ENCODE assay signal across 1 cellular context in the genomic region with DNA sequence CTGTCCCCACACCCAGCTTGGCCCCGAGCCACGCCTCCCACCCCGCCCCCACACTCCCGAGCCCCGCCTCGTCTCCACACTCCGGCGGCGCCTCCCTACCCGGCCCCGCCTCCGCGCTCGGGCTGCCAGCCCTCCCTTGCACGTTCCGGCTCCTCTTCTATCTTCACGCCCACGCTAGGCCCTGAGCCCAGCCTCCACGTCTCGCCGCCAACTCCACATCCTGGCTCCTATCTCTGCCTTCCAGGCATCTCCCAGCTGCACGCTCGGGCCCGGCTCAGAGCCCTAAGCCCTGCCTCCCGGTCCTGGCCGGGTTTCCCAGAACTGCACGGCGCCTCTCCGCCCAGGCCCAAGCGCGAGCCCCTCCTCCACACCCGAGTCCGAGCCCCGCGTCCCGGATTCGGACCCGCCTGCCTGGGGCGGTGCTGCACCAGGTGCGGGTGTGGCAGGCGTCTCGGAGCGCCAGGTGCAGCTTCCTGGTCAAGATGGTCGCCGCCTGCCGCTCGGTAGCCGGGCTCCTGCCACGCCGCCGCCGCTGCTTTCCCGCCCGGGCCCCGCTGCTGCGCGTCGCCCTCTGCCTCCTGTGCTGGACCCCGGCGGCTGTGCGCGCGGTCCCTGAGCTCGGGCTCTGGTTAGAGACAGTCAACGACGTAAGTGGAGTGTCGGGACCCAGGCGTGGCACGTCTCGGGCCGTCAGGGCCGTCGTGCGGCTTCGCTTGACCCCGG.
TF ChIP-seq lines count a peak whose summit lies in the region.

A gene with protein sequence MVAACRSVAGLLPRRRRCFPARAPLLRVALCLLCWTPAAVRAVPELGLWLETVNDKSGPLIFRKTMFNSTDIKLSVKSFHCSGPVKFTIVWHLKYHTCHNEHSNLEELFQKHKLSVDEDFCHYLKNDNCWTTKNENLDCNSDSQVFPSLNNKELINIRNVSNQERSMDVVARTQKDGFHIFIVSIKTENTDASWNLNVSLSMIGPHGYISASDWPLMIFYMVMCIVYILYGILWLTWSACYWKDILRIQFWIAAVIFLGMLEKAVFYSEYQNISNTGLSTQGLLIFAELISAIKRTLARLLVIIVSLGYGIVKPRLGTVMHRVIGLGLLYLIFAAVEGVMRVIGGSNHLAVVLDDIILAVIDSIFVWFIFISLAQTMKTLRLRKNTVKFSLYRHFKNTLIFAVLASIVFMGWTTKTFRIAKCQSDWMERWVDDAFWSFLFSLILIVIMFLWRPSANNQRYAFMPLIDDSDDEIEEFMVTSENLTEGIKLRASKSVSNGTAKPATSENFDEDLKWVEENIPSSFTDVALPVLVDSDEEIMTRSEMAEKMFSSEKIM (plus strand): TSS at position 160 of the 723 bp plus-strand sequence. CDS start 323 bp downstream, at position 483.

TF ChIP-seq in HepG2, 621 proteins besides CTCF, POLR2A, EP300 and RAD21 (continued from another document and continues in another):
- TF ChIP-seq ZNF33B (CRISPR knock-in tag; IDR thresholded peaks at IDR 0.05): peak; percentile 73; the same call in 1 of the 2 replicates
- TF ChIP-seq TCF7 (IDR thresholded peaks at IDR 0.05; ENCODE audit: low read depth): no peak
- TF ChIP-seq ZNF383 (CRISPR knock-in tag; IDR thresholded peaks at IDR 0.05; ENCODE audit: borderline replicate concordance): no peak
- TF ChIP-seq, protein P1, sequence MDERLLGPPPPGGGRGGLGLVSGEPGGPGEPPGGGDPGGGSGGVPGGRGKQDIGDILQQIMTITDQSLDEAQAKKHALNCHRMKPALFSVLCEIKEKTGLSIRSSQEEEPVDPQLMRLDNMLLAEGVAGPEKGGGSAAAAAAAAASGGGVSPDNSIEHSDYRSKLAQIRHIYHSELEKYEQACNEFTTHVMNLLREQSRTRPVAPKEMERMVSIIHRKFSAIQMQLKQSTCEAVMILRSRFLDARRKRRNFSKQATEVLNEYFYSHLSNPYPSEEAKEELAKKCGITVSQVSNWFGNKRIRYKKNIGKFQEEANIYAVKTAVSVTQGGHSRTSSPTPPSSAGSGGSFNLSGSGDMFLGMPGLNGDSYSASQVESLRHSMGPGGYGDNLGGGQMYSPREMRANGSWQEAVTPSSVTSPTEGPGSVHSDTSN (CRISPR knock-in tag; IDR thresholded peaks at IDR 0.05): 0 out of 2 replicates have a peak, but pooled peaks have one; percentile 15
- TF ChIP-seq ZKSCAN5 (CRISPR knock-in tag; IDR thresholded peaks at IDR 0.05): no peak; the same call in 1 of the 2 replicates
- TF ChIP-seq CBFB (CRISPR knock-in tag; IDR thresholded peaks at IDR 0.05): 0 out of 2 replicates have a peak, but pooled peaks have one; percentile 22
- TF ChIP-seq SKI (IDR thresholded peaks at IDR 0.05; ENCODE audit: partially characterized antibody): no peak
- TF ChIP-seq GABPA (IDR thresholded peaks at IDR 0.05; ENCODE audit: low read depth, low read length): no peak
- TF ChIP-seq GABPA (CRISPR knock-in tag; IDR thresholded peaks at IDR 0.05; ENCODE audit: low read depth): 0 out of 2 replicates have a peak, but pooled peaks have one; percentile 31
- no peak for TF ChIP-seq PAX8 (CRISPR knock-in tag; IDR thresholded peaks at IDR 0.05; ENCODE audit: borderline replicate concordance)
- no peak for TF ChIP-seq ZNF670 (CRISPR knock-in tag; IDR thresholded peaks at IDR 0.05; ENCODE audit: borderline replicate concordance)
- no peak for TF ChIP-seq SIX4 (CRISPR knock-in tag; IDR thresholded peaks at IDR 0.05)
- peak; percentile 67; the same call in 1 of the 2 replicates for TF ChIP-seq XBP1 (CRISPR knock-in tag; IDR thresholded peaks at IDR 0.05)
- TF ChIP-seq ATF1 (CRISPR knock-in tag; IDR thresholded peaks at IDR 0.05): no peak
- TF ChIP-seq KDM5B (CRISPR knock-in tag; IDR thresholded peaks at IDR 0.05; ENCODE audit: borderline replicate concordance): peak; percentile 95; the same call in 1 of the 2 replicates
- TF ChIP-seq, protein P2, sequence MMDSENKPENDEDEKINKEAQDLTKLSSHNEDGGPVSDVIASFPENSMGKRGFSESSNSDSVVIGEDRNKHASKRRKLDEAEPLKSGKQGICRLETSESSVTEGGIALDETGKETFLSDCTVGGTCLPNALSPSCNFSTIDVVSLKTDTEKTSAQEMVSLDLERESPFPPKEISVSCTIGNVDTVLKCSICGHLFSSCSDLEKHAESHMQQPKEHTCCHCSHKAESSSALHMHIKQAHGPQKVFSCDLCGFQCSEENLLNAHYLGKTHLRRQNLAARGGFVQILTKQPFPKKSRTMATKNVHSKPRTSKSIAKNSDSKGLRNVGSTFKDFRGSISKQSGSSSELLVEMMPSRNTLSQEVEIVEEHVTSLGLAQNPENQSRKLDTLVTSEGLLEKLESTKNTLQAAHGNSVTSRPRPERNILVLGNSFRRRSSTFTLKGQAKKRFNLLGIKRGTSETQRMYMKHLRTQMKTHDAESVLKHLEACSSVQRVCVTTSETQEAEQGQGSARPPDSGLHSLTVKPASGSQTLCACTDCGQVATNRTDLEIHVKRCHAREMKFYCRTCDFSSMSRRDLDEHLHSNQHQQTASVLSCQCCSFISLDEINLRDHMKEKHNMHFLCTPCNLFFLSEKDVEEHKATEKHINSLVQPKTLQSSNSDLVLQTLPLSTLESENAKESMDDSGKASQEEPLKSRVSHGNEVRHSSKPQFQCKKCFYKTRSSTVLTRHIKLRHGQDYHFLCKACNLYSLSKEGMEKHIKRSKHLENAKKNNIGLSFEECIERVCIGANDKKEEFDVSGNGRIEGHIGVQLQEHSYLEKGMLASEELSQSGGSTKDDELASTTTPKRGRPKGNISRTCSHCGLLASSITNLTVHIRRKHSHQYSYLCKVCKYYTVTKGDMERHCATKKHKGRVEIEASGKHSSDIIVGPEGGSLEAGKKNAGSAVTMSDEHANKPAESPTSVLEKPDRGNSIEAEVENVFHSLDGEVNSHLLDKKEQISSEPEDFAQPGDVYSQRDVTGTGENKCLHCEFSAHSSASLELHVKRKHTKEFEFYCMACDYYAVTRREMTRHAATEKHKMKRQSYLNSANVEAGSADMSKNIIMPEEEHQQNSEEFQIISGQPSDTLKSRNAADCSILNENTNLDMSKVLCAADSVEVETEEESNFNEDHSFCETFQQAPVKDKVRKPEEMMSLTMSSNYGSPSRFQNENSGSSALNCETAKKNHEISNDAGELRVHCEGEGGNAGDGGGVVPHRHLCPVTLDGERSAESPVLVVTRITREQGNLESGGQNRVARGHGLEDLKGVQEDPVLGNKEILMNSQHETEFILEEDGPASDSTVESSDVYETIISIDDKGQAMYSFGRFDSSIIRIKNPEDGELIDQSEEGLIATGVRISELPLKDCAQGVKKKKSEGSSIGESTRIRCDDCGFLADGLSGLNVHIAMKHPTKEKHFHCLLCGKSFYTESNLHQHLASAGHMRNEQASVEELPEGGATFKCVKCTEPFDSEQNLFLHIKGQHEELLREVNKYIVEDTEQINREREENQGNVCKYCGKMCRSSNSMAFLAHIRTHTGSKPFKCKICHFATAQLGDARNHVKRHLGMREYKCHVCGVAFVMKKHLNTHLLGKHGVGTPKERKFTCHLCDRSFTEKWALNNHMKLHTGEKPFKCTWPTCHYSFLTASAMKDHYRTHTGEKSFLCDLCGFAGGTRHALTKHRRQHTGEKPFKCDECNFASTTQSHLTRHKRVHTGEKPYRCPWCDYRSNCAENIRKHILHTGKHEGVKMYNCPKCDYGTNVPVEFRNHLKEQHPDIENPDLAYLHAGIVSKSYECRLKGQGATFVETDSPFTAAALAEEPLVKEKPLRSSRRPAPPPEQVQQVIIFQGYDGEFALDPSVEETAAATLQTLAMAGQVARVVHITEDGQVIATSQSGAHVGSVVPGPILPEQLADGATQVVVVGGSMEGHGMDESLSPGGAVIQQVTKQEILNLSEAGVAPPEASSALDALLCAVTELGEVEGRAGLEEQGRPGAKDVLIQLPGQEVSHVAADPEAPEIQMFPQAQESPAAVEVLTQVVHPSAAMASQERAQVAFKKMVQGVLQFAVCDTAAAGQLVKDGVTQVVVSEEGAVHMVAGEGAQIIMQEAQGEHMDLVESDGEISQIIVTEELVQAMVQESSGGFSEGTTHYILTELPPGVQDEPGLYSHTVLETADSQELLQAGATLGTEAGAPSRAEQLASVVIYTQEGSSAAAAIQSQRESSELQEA (CRISPR knock-in tag; IDR thresholded peaks at IDR 0.05; ENCODE audit: not compliant biosample characterization): peak; percentile 99
- no peak for TF ChIP-seq NR2F1 (CRISPR knock-in tag; IDR thresholded peaks at IDR 0.05)
- TF ChIP-seq NFIC (IDR thresholded peaks at IDR 0.05; ENCODE audit: low read length): no peak
- TF ChIP-seq, protein P3, sequence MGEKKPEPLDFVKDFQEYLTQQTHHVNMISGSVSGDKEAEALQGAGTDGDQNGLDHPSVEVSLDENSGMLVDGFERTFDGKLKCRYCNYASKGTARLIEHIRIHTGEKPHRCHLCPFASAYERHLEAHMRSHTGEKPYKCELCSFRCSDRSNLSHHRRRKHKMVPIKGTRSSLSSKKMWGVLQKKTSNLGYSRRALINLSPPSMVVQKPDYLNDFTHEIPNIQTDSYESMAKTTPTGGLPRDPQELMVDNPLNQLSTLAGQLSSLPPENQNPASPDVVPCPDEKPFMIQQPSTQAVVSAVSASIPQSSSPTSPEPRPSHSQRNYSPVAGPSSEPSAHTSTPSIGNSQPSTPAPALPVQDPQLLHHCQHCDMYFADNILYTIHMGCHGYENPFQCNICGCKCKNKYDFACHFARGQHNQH (CRISPR knock-in tag; IDR thresholded peaks at IDR 0.05): no peak; the same call in 1 of the 2 replicates
- TF ChIP-seq, protein P4, sequence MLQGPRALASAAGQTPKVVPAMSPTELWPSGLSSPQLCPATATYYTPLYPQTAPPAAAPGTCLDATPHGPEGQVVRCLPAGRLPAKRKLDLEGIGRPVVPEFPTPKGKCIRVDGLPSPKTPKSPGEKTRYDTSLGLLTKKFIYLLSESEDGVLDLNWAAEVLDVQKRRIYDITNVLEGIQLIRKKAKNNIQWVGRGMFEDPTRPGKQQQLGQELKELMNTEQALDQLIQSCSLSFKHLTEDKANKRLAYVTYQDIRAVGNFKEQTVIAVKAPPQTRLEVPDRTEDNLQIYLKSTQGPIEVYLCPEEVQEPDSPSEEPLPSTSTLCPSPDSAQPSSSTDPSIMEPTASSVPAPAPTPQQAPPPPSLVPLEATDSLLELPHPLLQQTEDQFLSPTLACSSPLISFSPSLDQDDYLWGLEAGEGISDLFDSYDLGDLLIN (CRISPR knock-in tag; IDR thresholded peaks at IDR 0.05; ENCODE audit: borderline replicate concordance): peak; percentile 62
- TF ChIP-seq KLF6 (CRISPR knock-in tag; IDR thresholded peaks at IDR 0.05): peak; percentile 61; the same call in 1 of the 2 replicates
- TF ChIP-seq TARDBP (CRISPR knock-in tag; IDR thresholded peaks at IDR 0.05): no peak
- no peak; the same call in 1 of the 2 replicates for TF ChIP-seq ZNF251 (CRISPR knock-in tag; IDR thresholded peaks at IDR 0.05)
- TF ChIP-seq, protein P5, sequence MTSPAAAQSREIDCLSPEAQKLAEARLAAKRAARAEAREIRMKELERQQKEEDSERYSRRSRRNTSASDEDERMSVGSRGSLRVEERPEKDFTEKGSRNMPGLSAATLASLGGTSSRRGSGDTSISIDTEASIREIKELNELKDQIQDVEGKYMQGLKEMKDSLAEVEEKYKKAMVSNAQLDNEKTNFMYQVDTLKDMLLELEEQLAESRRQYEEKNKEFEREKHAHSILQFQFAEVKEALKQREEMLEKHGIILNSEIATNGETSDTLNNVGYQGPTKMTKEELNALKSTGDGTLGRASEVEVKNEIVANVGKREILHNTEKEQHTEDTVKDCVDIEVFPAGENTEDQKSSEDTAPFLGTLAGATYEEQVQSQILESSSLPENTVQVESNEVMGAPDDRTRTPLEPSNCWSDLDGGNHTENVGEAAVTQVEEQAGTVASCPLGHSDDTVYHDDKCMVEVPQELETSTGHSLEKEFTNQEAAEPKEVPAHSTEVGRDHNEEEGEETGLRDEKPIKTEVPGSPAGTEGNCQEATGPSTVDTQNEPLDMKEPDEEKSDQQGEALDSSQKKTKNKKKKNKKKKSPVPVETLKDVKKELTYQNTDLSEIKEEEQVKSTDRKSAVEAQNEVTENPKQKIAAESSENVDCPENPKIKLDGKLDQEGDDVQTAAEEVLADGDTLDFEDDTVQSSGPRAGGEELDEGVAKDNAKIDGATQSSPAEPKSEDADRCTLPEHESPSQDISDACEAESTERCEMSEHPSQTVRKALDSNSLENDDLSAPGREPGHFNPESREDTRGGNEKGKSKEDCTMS (CRISPR knock-in tag; conservative IDR thresholded peaks at IDR 0.05): no peak
- TF ChIP-seq, protein P6, sequence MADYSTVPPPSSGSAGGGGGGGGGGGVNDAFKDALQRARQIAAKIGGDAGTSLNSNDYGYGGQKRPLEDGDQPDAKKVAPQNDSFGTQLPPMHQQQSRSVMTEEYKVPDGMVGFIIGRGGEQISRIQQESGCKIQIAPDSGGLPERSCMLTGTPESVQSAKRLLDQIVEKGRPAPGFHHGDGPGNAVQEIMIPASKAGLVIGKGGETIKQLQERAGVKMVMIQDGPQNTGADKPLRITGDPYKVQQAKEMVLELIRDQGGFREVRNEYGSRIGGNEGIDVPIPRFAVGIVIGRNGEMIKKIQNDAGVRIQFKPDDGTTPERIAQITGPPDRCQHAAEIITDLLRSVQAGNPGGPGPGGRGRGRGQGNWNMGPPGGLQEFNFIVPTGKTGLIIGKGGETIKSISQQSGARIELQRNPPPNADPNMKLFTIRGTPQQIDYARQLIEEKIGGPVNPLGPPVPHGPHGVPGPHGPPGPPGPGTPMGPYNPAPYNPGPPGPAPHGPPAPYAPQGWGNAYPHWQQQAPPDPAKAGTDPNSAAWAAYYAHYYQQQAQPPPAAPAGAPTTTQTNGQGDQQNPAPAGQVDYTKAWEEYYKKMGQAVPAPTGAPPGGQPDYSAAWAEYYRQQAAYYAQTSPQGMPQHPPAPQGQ (CRISPR knock-in tag; IDR thresholded peaks at IDR 0.05; ENCODE audit: borderline replicate concordance): no peak
- TF ChIP-seq, protein P7, sequence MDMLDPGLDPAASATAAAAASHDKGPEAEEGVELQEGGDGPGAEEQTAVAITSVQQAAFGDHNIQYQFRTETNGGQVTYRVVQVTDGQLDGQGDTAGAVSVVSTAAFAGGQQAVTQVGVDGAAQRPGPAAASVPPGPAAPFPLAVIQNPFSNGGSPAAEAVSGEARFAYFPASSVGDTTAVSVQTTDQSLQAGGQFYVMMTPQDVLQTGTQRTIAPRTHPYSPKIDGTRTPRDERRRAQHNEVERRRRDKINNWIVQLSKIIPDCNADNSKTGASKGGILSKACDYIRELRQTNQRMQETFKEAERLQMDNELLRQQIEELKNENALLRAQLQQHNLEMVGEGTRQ (IDR thresholded peaks at IDR 0.05; ENCODE audit: low read depth, low read length): no peak
- TF ChIP-seq, protein P7 (CRISPR knock-in tag; IDR thresholded peaks at IDR 0.05; ENCODE audit: borderline replicate concordance): no peak; the same call in 1 of the 2 replicates
- TF ChIP-seq ZNF567 (CRISPR knock-in tag; IDR thresholded peaks at IDR 0.05; ENCODE audit: borderline replicate concordance): peak; percentile 61; the same call in 1 of the 2 replicates
- TF ChIP-seq ZNF260 (CRISPR knock-in tag; IDR thresholded peaks at IDR 0.05; ENCODE audit: borderline replicate concordance, low read depth): no peak; the same call in 1 of the 2 replicates
- TF ChIP-seq YY1 (IDR thresholded peaks at IDR 0.05; ENCODE audit: insufficient read depth, insufficient replicate concordance, low read depth, low read length): peak; percentile 88
- 0 out of 2 replicates have a peak, but pooled peaks have one; percentile 12 for TF ChIP-seq ZNF367 (CRISPR knock-in tag; IDR thresholded peaks at IDR 0.05; ENCODE audit: borderline replicate concordance)
